1 cellular context compared by ENCODE assay signal in the genomic region with DNA sequence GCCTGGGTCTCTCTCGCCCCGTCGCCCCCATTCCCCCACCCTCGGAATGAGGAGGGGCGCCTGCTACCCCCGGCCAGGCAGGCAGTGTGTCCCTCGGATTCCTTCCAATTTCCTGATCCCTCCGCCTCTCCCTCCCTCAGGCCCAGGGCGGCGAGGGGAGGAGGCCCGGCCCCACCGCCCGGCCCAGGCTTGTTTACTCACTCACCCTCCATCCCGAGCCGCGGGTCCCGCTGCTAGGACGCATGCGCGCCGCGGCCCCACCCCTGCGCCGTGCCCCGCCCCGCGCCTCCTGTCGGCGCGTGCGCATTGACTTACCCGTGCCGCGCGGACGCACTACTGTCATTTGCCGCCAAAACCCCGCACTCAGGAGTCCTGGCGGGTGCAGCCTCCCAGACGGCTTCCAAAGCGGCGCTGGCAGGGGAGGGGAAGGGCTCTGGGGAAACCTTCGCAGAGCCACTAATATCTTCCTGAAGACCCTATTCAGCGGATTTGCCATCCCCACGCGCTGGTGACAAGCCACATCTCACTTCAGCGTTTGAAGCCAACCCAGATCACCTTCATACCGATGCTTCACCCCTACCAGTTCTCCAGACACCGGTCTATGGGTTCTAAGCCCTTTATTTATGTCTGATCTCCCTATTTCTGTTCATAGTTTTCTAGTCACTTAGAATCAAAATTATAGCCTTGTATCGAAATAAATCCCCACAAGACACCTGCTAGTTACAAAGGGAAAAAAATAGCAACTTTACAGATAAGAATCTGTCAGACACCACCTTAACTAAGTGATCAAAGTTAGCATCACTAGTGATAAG.
A peak's percentile ranks its signal among the peaks of the same experiment; 100 is the strongest.
TF ChIP-seq lines count a peak whose summit lies in the region.

TSS of gene EZH1 (minus strand) at position 235 of the 812 bp plus-strand sequence. CDS start 16,099 bp downstream, outside the sequence.

TF ChIP-seq in WTC11, 78 proteins besides CTCF, POLR2A, EP300 and RAD21 (continued from another document and continues in another):
- no peak for TF ChIP-seq KAT7 (CRISPR knock-in tag; IDR thresholded peaks at IDR 0.05; ENCODE audit: borderline replicate concordance)
- peak; percentile 89 for TF ChIP-seq MYBL2 (CRISPR knock-in tag; IDR thresholded peaks at IDR 0.05)
- TF ChIP-seq, protein P1, sequence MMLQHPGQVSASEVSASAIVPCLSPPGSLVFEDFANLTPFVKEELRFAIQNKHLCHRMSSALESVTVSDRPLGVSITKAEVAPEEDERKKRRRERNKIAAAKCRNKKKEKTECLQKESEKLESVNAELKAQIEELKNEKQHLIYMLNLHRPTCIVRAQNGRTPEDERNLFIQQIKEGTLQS (CRISPR knock-in tag; conservative IDR thresholded peaks at IDR 0.05) = no peak
- no peak for TF ChIP-seq STAT6 (CRISPR knock-in tag; conservative IDR thresholded peaks at IDR 0.05; ENCODE audit: low read depth)
- TF ChIP-seq, protein P2, sequence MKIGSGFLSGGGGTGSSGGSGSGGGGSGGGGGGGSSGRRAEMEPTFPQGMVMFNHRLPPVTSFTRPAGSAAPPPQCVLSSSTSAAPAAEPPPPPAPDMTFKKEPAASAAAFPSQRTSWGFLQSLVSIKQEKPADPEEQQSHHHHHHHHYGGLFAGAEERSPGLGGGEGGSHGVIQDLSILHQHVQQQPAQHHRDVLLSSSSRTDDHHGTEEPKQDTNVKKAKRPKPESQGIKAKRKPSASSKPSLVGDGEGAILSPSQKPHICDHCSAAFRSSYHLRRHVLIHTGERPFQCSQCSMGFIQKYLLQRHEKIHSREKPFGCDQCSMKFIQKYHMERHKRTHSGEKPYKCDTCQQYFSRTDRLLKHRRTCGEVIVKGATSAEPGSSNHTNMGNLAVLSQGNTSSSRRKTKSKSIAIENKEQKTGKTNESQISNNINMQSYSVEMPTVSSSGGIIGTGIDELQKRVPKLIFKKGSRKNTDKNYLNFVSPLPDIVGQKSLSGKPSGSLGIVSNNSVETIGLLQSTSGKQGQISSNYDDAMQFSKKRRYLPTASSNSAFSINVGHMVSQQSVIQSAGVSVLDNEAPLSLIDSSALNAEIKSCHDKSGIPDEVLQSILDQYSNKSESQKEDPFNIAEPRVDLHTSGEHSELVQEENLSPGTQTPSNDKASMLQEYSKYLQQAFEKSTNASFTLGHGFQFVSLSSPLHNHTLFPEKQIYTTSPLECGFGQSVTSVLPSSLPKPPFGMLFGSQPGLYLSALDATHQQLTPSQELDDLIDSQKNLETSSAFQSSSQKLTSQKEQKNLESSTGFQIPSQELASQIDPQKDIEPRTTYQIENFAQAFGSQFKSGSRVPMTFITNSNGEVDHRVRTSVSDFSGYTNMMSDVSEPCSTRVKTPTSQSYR (CRISPR knock-in tag; IDR thresholded peaks at IDR 0.05) = peak; percentile 85; the same call in 1 of the 2 replicates
- TF ChIP-seq FOXP4 (CRISPR knock-in tag; IDR thresholded peaks at IDR 0.05) = peak; percentile 96
- TF ChIP-seq IRF1 (CRISPR knock-in tag; IDR thresholded peaks at IDR 0.05) = peak; percentile 90; the same call in 1 of the 2 replicates
- no peak for TF ChIP-seq TCF7 (CRISPR knock-in tag; IDR thresholded peaks at IDR 0.05; ENCODE audit: low read depth)
- peak; percentile 85; the same call in 1 of the 2 replicates for TF ChIP-seq ELF4 (CRISPR knock-in tag; IDR thresholded peaks at IDR 0.05; ENCODE audit: low read depth)
- TF ChIP-seq, protein P3, sequence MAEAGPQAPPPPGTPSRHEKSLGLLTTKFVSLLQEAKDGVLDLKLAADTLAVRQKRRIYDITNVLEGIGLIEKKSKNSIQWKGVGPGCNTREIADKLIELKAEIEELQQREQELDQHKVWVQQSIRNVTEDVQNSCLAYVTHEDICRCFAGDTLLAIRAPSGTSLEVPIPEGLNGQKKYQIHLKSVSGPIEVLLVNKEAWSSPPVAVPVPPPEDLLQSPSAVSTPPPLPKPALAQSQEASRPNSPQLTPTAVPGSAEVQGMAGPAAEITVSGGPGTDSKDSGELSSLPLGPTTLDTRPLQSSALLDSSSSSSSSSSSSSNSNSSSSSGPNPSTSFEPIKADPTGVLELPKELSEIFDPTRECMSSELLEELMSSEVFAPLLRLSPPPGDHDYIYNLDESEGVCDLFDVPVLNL (CRISPR knock-in tag; IDR thresholded peaks at IDR 0.05; ENCODE audit: borderline replicate concordance, low read depth) = no peak
- 0 out of 2 replicates have a peak, but pooled peaks have one; percentile 52 for TF ChIP-seq SMAD4 (CRISPR knock-in tag; IDR thresholded peaks at IDR 0.05)
- TF ChIP-seq ZNF138 (CRISPR knock-in tag; conservative IDR thresholded peaks at IDR 0.05) = no peak; the same call in 1 of the 2 replicates
- TF ChIP-seq CBFB (CRISPR knock-in tag; IDR thresholded peaks at IDR 0.05; ENCODE audit: low read depth) = 0 out of 2 replicates have a peak, but pooled peaks have one; percentile 37
- no peak for TF ChIP-seq RORB (CRISPR knock-in tag; IDR thresholded peaks at IDR 0.05)
- TF ChIP-seq, protein P4, sequence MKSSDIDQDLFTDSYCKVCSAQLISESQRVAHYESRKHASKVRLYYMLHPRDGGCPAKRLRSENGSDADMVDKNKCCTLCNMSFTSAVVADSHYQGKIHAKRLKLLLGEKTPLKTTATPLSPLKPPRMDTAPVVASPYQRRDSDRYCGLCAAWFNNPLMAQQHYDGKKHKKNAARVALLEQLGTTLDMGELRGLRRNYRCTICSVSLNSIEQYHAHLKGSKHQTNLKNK (CRISPR knock-in tag; IDR thresholded peaks at IDR 0.05) = no peak
- TF ChIP-seq, protein P5, sequence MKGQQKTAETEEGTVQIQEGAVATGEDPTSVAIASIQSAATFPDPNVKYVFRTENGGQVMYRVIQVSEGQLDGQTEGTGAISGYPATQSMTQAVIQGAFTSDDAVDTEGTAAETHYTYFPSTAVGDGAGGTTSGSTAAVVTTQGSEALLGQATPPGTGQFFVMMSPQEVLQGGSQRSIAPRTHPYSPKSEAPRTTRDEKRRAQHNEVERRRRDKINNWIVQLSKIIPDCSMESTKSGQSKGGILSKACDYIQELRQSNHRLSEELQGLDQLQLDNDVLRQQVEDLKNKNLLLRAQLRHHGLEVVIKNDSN (CRISPR knock-in tag; IDR thresholded peaks at IDR 0.05) = peak; percentile 72; the same call in 1 of the 2 replicates
- 0 out of 2 replicates have a peak, but pooled peaks have one; percentile 25 for TF ChIP-seq HMGXB4 (CRISPR knock-in tag; IDR thresholded peaks at IDR 0.05)
- TF ChIP-seq NFYB (CRISPR knock-in tag; conservative IDR thresholded peaks at IDR 0.05; ENCODE audit: low read depth) = no peak
- TF ChIP-seq, protein P6, sequence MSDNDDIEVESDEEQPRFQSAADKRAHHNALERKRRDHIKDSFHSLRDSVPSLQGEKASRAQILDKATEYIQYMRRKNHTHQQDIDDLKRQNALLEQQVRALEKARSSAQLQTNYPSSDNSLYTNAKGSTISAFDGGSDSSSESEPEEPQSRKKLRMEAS (CRISPR knock-in tag; IDR thresholded peaks at IDR 0.05) = peak; percentile 99
- TF ChIP-seq EMX1 (CRISPR knock-in tag; IDR thresholded peaks at IDR 0.05) = no peak
- TF ChIP-seq FOXP1 (CRISPR knock-in tag; IDR thresholded peaks at IDR 0.05; ENCODE audit: borderline replicate concordance) = peak; percentile 96
- no peak for TF ChIP-seq ZNF423 (CRISPR knock-in tag; IDR thresholded peaks at IDR 0.05)
- TF ChIP-seq E2F1 (CRISPR knock-in tag; IDR thresholded peaks at IDR 0.05) = peak; percentile 92
- peak; percentile 92 for TF ChIP-seq SMAD3 (CRISPR knock-in tag; IDR thresholded peaks at IDR 0.05; ENCODE audit: borderline replicate concordance)
- TF ChIP-seq MLX (CRISPR knock-in tag; IDR thresholded peaks at IDR 0.05) = 0 out of 2 replicates have a peak, but pooled peaks have one; percentile 69
- TF ChIP-seq, protein P7, sequence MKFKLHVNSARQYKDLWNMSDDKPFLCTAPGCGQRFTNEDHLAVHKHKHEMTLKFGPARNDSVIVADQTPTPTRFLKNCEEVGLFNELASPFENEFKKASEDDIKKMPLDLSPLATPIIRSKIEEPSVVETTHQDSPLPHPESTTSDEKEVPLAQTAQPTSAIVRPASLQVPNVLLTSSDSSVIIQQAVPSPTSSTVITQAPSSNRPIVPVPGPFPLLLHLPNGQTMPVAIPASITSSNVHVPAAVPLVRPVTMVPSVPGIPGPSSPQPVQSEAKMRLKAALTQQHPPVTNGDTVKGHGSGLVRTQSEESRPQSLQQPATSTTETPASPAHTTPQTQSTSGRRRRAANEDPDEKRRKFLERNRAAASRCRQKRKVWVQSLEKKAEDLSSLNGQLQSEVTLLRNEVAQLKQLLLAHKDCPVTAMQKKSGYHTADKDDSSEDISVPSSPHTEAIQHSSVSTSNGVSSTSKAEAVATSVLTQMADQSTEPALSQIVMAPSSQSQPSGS (CRISPR knock-in tag; IDR thresholded peaks at IDR 0.05; ENCODE audit: borderline replicate concordance, low read depth) = no peak
- TF ChIP-seq TP53 (CRISPR knock-in tag; IDR thresholded peaks at IDR 0.05) = no peak
- peak; percentile 85 for TF ChIP-seq CREB1 (CRISPR knock-in tag; IDR thresholded peaks at IDR 0.05)
- TF ChIP-seq CDX4 (CRISPR knock-in tag; IDR thresholded peaks at IDR 0.05; ENCODE audit: borderline replicate concordance) = no peak
- no peak for TF ChIP-seq ATF1 (CRISPR knock-in tag; IDR thresholded peaks at IDR 0.05)
- TF ChIP-seq ESRRA (CRISPR knock-in tag; IDR thresholded peaks at IDR 0.05; ENCODE audit: borderline replicate concordance) = peak; percentile 57; the same call in 1 of the 2 replicates
- peak; percentile 53; the same call in 1 of the 2 replicates for TF ChIP-seq ZNF263 (CRISPR knock-in tag; IDR thresholded peaks at IDR 0.05; ENCODE audit: low read depth)
- no peak for TF ChIP-seq GRHL2 (CRISPR knock-in tag; IDR thresholded peaks at IDR 0.05; ENCODE audit: insufficient replicate concordance, severe bottlenecking)
- no peak for TF ChIP-seq TEAD4 (CRISPR knock-in tag; IDR thresholded peaks at IDR 0.05)
- peak; percentile 84 for TF ChIP-seq SP1 (CRISPR knock-in tag; conservative IDR thresholded peaks at IDR 0.05)
- no peak for TF ChIP-seq JUN (CRISPR knock-in tag; IDR thresholded peaks at IDR 0.05)
- TF ChIP-seq NR2C2 (CRISPR knock-in tag; IDR thresholded peaks at IDR 0.05) = peak; percentile 53; the same call in 1 of the 2 replicates
